In the genomic region with DNA sequence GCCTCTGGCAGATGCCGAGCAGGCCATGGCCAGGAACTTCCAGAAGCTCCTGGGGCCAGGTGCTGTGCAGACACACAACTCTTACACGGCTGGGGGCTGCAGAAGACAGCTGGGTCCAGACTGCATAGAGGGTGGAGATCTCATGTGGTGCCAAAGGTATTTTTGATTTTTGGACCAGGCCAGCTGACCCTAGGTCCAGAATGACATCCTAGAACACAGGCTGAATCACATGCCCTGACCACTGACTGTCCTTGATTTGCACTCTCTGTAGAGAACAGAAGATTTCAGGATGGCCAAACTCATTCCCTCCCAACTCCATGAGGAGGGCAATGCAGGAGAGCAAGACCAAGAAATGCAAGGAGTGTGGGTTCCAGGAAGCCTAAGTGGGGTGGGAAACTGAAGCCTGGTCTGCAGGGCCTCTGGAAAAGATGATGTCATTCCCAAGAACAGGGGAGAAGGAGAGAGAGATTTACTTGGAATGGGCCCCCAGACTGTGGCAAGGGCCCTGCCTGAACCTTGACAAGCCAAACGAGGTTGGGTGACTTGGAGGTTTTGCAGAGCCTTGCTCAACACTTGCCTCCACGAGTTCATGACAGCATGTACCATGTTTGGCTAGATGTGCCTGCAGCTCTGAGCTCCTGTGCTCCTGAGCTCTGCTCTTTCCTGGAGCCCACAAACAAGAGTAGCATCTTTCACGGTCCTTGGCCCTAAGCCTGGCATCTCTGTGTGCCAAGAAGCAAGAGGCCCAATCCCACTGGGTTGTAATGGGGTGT, we compare ENCODE assay signal across 22 cellular contexts.
"Had no signal": no experiment of that assay in that cellular context is flagged by ENCODE, and none has a peak within 500 bp of the region (broad histone marks: within the 10 kb centered on the region; RNA-seq: fewer than 3 reads in every experiment).

No MANE protein-coding gene starts in this region.

- H3K4me3 ChIP-seq: adrenal gland, breast epithelium, heart right ventricle, ovary, prostate gland, stomach, transverse colon had no signal

- H3K27ac ChIP-seq: adrenal gland, ovary, stomach had no signal

- DNase-seq: activated B cell treated with CpG ODN at 0.5 μM for 24 hours; activated CD4-positive, alpha-beta T cell treated with anti-CD3 and anti-CD28 coated beads for 36 hours; activated CD4-positive, alpha-beta T cell treated with anti-CD3 and anti-CD28 coated beads, Interleukin-2, amount 50 U/mL, for 48 hours; activated CD8-positive, alpha-beta memory T cell treated with anti-CD3 and anti-CD28 coated beads, Interleukin-2, amount 50 U/mL, for 48 hours; activated naive CD4-positive, alpha-beta T cell; activated T-cell treated with anti-CD3 and anti-CD28 coated beads, Interleukin-2, amount 50 U/mL, for 4 hours; cortex of kidney; foreskin fibroblast; heart right ventricle; islet precursor cell; left colon; mesendoderm; ovary; stimulated activated CD4-positive, alpha-beta T cell treated with anti-CD3 and anti-CD28 coated beads, Interleukin-2, amount 100 ng/mL, for 24 hours; stomach; T1000; transverse colon had no signal

- H3K27me3 ChIP-seq: adrenal gland, breast epithelium, heart right ventricle, ovary, stomach, transverse colon had no signal

- H3K36me3 ChIP-seq: adrenal gland, breast epithelium, heart right ventricle, ovary, prostate gland, stomach, transverse colon had no signal

- H3K4me1 ChIP-seq: breast epithelium, prostate gland had no signal

- ATAC-seq: activated CD4-positive, alpha-beta T cell treated with anti-CD3 and anti-CD28 coated beads for 36 hours; activated T-cell treated with anti-CD3 and anti-CD28 coated beads, Interleukin-2, amount 50 U/mL, for 4 hours; left colon; naive thymus-derived CD8-positive, alpha-beta T cell; stimulated activated effector memory CD8-positive, alpha-beta T cell treated with anti-CD3 and anti-CD28 coated beads, Interleukin-12 subunit alpha, Interleukin-12 subunit beta, amount 100 ng/mL, for 72 hours had no signal

- H3K9me3 ChIP-seq: adrenal gland, breast epithelium, heart right ventricle, ovary, prostate gland, stomach, transverse colon had no signal
